ENCODE assay signal across 12 cellular contexts in genomic region chr14:69632752-69633151, GRCh38. TPM values are rescaled to one million over a fixed set of nuclear protein-coding genes. Genes with fewer than 3 reads are reported as not detected.
DNase-seq lines count a peak whose midpoint lies in the region; ATAC-seq and TF ChIP-seq lines count a peak whose summit lies in the region.
"Had no signal": no experiment of that assay in that cellular context is flagged by ENCODE, and none has a peak within 500 bp of the region (broad histone marks: within the 10 kb centered on the region; RNA-seq: fewer than 3 reads in every experiment).

No MANE protein-coding gene starts in this region.

- peaks cover 97% of the 10 kb centered on the region for H3K4me1 Mint-ChIP-seq in activated CD4-positive, alpha-beta T cell treated with anti-CD3 and anti-CD28 coated beads for 36 hours
- peaks cover 93 to 100% (median 100%) of the 10 kb centered on the region in 3 donors for H3K4me1 Mint-ChIP-seq in CD8-positive, alpha-beta memory T cell
- peaks cover 100% of the 10 kb centered on the region for H3K4me1 Mint-ChIP-seq in dendritic cell treated with granulocyte-macrophage colony-stimulating factor and Interleukin-4, amounts not matched to agents 40 ng/mL and 50 ng/mL, for 4 days (ENCODE audit: low read depth)
- peaks cover 87% of the 10 kb centered on the region for H3K4me1 Mint-ChIP-seq in nephron

- no peaks in the 10 kb centered on the region for H3K9me3 Mint-ChIP-seq in activated CD4-positive, alpha-beta T cell treated with anti-CD3 and anti-CD28 coated beads for 36 hours (ENCODE audit: low read depth)
- H3K9me3 Mint-ChIP-seq in CD8-positive, alpha-beta memory T cell, result peaks cover 0 to 1% (median 0%) of the 10 kb centered on the region in 5 donors
- H3K9me3 Mint-ChIP-seq in dendritic cell treated with granulocyte-macrophage colony-stimulating factor and Interleukin-4, amounts not matched to agents 40 ng/mL and 50 ng/mL, for 4 days, result no peaks in the 10 kb centered on the region
- H3K9me3 Mint-ChIP-seq in nephron, result no peaks in the 10 kb centered on the region

- TF ChIP-seq CTCF in nephron (IDR thresholded peaks at IDR 0.05; ENCODE audit: unreplicated experiment in 3 of 3), result no peak

- no peaks in the 10 kb centered on the region for H3K27me3 ChIP-seq in CD8-positive, alpha-beta memory T cell (ENCODE audit: insufficient read depth, low read length, poor library complexity, severe bottlenecking)
- H3K27me3 ChIP-seq: MG63 had no signal

- no peak overlapping the region for H3K27ac ChIP-seq in CD8-positive, alpha-beta memory T cell (ENCODE audit: low read depth, low read length)

- H3K4me3 ChIP-seq in CD8-positive, alpha-beta memory T cell (ENCODE audit: low read length), result no peak overlapping the region
- H3K4me3 ChIP-seq: MG63 had no signal

- H3K36me3 ChIP-seq in CD8-positive, alpha-beta memory T cell (ENCODE audit: insufficient read depth, low read length), result no peaks in the 10 kb centered on the region
- H3K36me3 ChIP-seq: MG63 had no signal

- CTCF ChIA-PET in activated CD4-positive, alpha-beta T cell treated with anti-CD3 and anti-CD28 coated beads for 36 hours (lab: Charles Lee), result interaction anchor here (0.7 to 2.1 kb wide), 3 partner anchors 16 to 77 kb away, joined by 3 to 4 read pairs (median 3); no protein-coding TSS in a partner anchor
- CTCF ChIA-PET in CD8-positive, alpha-beta memory T cell (lab: Charles Lee), result no interaction called here

- no peak overlapping the region for H3K4me3 Mint-ChIP-seq in activated CD4-positive, alpha-beta T cell treated with anti-CD3 and anti-CD28 coated beads for 36 hours
- H3K4me3 Mint-ChIP-seq in CD8-positive, alpha-beta memory T cell, result peak overlapping the region in 2 of 7 donors; percentile 9 to 30
- H3K4me3 Mint-ChIP-seq in dendritic cell treated with granulocyte-macrophage colony-stimulating factor and Interleukin-4, amounts not matched to agents 40 ng/mL and 50 ng/mL, for 4 days, result peak overlapping the region; percentile 17
- no peak overlapping the region for H3K4me3 Mint-ChIP-seq in nephron

- H3K4me1 ChIP-seq in CD8-positive, alpha-beta memory T cell (ENCODE audit: insufficient read depth, low read length), result peaks cover 88% of the 10 kb centered on the region

- peaks cover 26% of the 10 kb centered on the region for H3K36me3 Mint-ChIP-seq in activated CD4-positive, alpha-beta T cell treated with anti-CD3 and anti-CD28 coated beads for 36 hours (ENCODE audit: low read depth)
- peaks cover 0 to 5% (median 2%) of the 10 kb centered on the region in 3 donors for H3K36me3 Mint-ChIP-seq in CD8-positive, alpha-beta memory T cell
- peaks cover 33% of the 10 kb centered on the region for H3K36me3 Mint-ChIP-seq in dendritic cell treated with granulocyte-macrophage colony-stimulating factor and Interleukin-4, amounts not matched to agents 40 ng/mL and 50 ng/mL, for 4 days (ENCODE audit: low read depth)
- H3K36me3 Mint-ChIP-seq in nephron (ENCODE audit: low read depth), result no peaks in the 10 kb centered on the region

- POLR2A ChIA-PET in activated CD4-positive, alpha-beta T cell treated with anti-CD3 and anti-CD28 coated beads for 36 hours (lab: Charles Lee), result interaction anchor here (0.5 kb wide), 1 partner anchor 193 kb away, joined by 5 read pairs; no protein-coding TSS in a partner anchor
- POLR2A ChIA-PET in CD8-positive, alpha-beta memory T cell (lab: Charles Lee), result no interaction called here

- no peaks in the 10 kb centered on the region for H3K9me3 ChIP-seq in CD8-positive, alpha-beta memory T cell (ENCODE audit: low read length)
- H3K9me3 ChIP-seq: MG63 had no signal

- no peak for ATAC-seq in activated CD4-positive, alpha-beta T cell treated with anti-CD3 and anti-CD28 coated beads for 36 hours
- ATAC-seq in HG03108 (IDR thresholded peaks at IDR 0.05; ENCODE audit: unreplicated experiment) (no peak), GM19395 (IDR thresholded peaks at IDR 0.05; ENCODE audit: unreplicated experiment) (no peak), HG03280 (IDR thresholded peaks at IDR 0.05; ENCODE audit: unreplicated experiment) (no peak)

- intact Hi-C loops in activated CD4-positive, alpha-beta T cell treated with anti-CD3 and anti-CD28 coated beads for 36 hours (cut with DNase I, micrococcal nuclease), result no loop called here
- intact Hi-C loops in dendritic cell treated with granulocyte-macrophage colony-stimulating factor and Interleukin-4, amounts not matched to agents 40 ng/mL and 50 ng/mL, for 4 days (cut with micrococcal nuclease), result no loop called here

- no peaks in the 10 kb centered on the region for H3K27me3 Mint-ChIP-seq in activated CD4-positive, alpha-beta T cell treated with anti-CD3 and anti-CD28 coated beads for 36 hours
- H3K27me3 Mint-ChIP-seq in CD8-positive, alpha-beta memory T cell, result no peaks in the 10 kb centered on the region
- H3K27me3 Mint-ChIP-seq in dendritic cell treated with granulocyte-macrophage colony-stimulating factor and Interleukin-4, amounts not matched to agents 40 ng/mL and 50 ng/mL, for 4 days, result no peaks in the 10 kb centered on the region
- H3K27me3 Mint-ChIP-seq in nephron (ENCODE audit: low read depth), result no peaks in the 10 kb centered on the region

- peak overlapping the region; percentile 33 for H3K27ac Mint-ChIP-seq in activated CD4-positive, alpha-beta T cell treated with anti-CD3 and anti-CD28 coated beads for 36 hours
- peak overlapping the region in 5 of 8 donors; percentile 37 to 91 (median 63) for H3K27ac Mint-ChIP-seq in CD8-positive, alpha-beta memory T cell
- peak overlapping the region; percentile 51 for H3K27ac Mint-ChIP-seq in dendritic cell treated with granulocyte-macrophage colony-stimulating factor and Interleukin-4, amounts not matched to agents 40 ng/mL and 50 ng/mL, for 4 days
- H3K27ac Mint-ChIP-seq in nephron, result peak overlapping the region; percentile 54 to 87 (median 73)

- no peak for DNase-seq in activated CD4-positive, alpha-beta T cell treated with anti-CD3 and anti-CD28 coated beads for 36 hours
- no peak for DNase-seq in activated CD4-positive, alpha-beta T cell treated with anti-CD3 and anti-CD28 coated beads for 4 hours
- no peak for DNase-seq in CD8-positive, alpha-beta memory T cell
- DNase-seq: MG63, NCI-H2107, SHP77 treated with DMSO at 0.1 percent for 48 hours had no signal

RNA-seq across cellular contexts. Expression of gene SUSD6, which starts 21.4 kb away (rescaled TPM):
- 10 to 100 TPM; 57.9 to 59.3 TPM for total RNA-seq in activated CD4-positive, alpha-beta T cell treated with anti-CD3 and anti-CD28 coated beads for 36 hours
- total RNA-seq in CD8-positive, alpha-beta memory T cell, result 10 to 100 TPM; 51.4 to 53.9 TPM
- polyA plus RNA-seq in CD8-positive, alpha-beta memory T cell, result 9.3 TPM

RNA-seq across cellular contexts. Expression of gene CCDC177, which starts 58.1 kb away (rescaled TPM):
- not detected for total RNA-seq in activated CD4-positive, alpha-beta T cell treated with anti-CD3 and anti-CD28 coated beads for 36 hours
- total RNA-seq in CD8-positive, alpha-beta memory T cell, result not detected
- not detected for polyA plus RNA-seq in CD8-positive, alpha-beta memory T cell
- polyA plus RNA-seq: keratinocyte had no signal
